ENCODE assay signal across 2 cellular contexts in genomic region chr10:133162178-133162909, GRCh38.
TF ChIP-seq lines count a peak whose summit lies in the region.

No MANE protein-coding gene starts in this region.

TF ChIP-seq in HCT116, 20 proteins besides CTCF, POLR2A, EP300 and RAD21:
- TF ChIP-seq EZH2 (IDR thresholded peaks at IDR 0.05) = no peak
- no peak for TF ChIP-seq SRF (IDR thresholded peaks at IDR 0.05; ENCODE audit: low read depth)
- no peak for TF ChIP-seq YY1 (IDR thresholded peaks at IDR 0.05; ENCODE audit: extremely low read depth, insufficient replicate concordance, low read depth, low read length)
- TF ChIP-seq JUND (IDR thresholded peaks at IDR 0.05) = no peak
- TF ChIP-seq MAX (IDR thresholded peaks at IDR 0.05) = no peak
- TF ChIP-seq ELF1 (IDR thresholded peaks at IDR 0.05; ENCODE audit: borderline replicate concordance, low read depth) = no peak
- TF ChIP-seq ZBTB33 (IDR thresholded peaks at IDR 0.05; ENCODE audit: extremely low read depth, insufficient replicate concordance, low read length) = no peak
- TF ChIP-seq CEBPB (IDR thresholded peaks at IDR 0.05; ENCODE audit: low read depth) = no peak
- no peak for TF ChIP-seq SP1 (IDR thresholded peaks at IDR 0.05; ENCODE audit: low read depth)
- no peak for TF ChIP-seq CBX3 (IDR thresholded peaks at IDR 0.05; ENCODE audit: low read depth)
- no peak for TF ChIP-seq POLR2AphosphoS5 (IDR thresholded peaks at IDR 0.05; ENCODE audit: low read depth, low read length)
- TF ChIP-seq ZFX (IDR thresholded peaks at IDR 0.05) = no peak
- TF ChIP-seq TCF7L2 (IDR thresholded peaks at IDR 0.05; ENCODE audit: borderline replicate concordance, extremely low read depth, insufficient read depth, insufficient read length) = no peak
- no peak for TF ChIP-seq REST (IDR thresholded peaks at IDR 0.05; ENCODE audit: low read depth)
- TF ChIP-seq ZNF274 (IDR thresholded peaks at IDR 0.05; ENCODE audit: low read depth, low read length) = no peak
- TF ChIP-seq ATF3 (IDR thresholded peaks at IDR 0.05) = no peak
- no peak for TF ChIP-seq SIN3A (IDR thresholded peaks at IDR 0.05; ENCODE audit: low read depth)
- TF ChIP-seq EZH2phosphoT487 (IDR thresholded peaks at IDR 0.05; ENCODE audit: borderline replicate concordance) = no peak
- TF ChIP-seq EGR1 (IDR thresholded peaks at IDR 0.05; ENCODE audit: low read depth) = no peak

TF ChIP-seq in K562, 482 proteins besides CTCF, POLR2A, EP300 and RAD21:
- TF ChIP-seq SMAD1 (IDR thresholded peaks at IDR 0.05; ENCODE audit: low read depth, low read length, partially characterized antibody) = no peak
- no peak for TF ChIP-seq ZC3H8 (IDR thresholded peaks at IDR 0.05)
- no peak for TF ChIP-seq ZNF561 (CRISPR knock-in tag; conservative IDR thresholded peaks at IDR 0.05)
- no peak for TF ChIP-seq CEBPG (CRISPR knock-in tag; IDR thresholded peaks at IDR 0.05)
- 0 out of 4 replicates have a peak, but pooled peaks of 1 of the 2 experiments have one; percentile 21 for TF ChIP-seq CEBPG (tag; conservative IDR thresholded peaks at IDR 0.05 in 1 of 2, IDR thresholded peaks at IDR 0.05 in 1 of 2)
- TF ChIP-seq NCOA2 (IDR thresholded peaks at IDR 0.05; ENCODE audit: partially characterized antibody in 2 of 2) = no peak
- no peak for TF ChIP-seq RBM15 (IDR thresholded peaks at IDR 0.05; ENCODE audit: insufficient read depth, low read length)
- TF ChIP-seq ATF3 (IDR thresholded peaks at IDR 0.05) = peak; percentile 39; the same call in 1 of the 2 replicates
- no peak for TF ChIP-seq ATF3 (CRISPR knock-in tag; conservative IDR thresholded peaks at IDR 0.05)
- no peak for TF ChIP-seq ZNF146 (CRISPR knock-in tag; IDR thresholded peaks at IDR 0.05; ENCODE audit: unreplicated experiment)
- TF ChIP-seq CBX5 (IDR thresholded peaks at IDR 0.05; ENCODE audit: borderline replicate concordance, low read depth) = no peak
